In the genomic region with DNA sequence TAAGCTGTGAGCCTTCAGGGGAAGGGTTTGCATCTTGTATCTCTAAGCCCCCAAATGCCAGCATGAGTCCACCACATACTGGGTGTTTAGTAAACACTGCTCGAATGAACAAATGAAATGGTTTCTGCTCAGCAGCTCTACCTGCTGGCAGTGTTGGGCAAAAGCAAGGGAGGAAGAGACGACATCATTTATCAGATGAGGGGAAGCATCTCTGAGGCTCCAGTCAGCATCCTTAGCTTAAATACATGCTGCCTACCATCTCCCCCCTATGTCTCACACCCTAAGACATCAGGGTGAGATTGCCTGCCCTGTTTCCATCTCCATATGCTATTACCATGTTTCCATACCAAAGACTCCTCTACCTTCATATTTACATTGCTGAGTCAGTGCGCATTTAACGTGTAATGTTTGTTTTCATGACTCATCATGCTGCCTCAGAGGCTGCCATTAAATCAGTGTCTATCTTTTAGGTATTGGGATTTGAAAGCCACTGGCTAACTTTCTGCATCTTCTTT, we compare ENCODE assay signal across 1 cellular context.
A peak's percentile ranks its signal among the peaks of the same experiment; 100 is the strongest.
TF ChIP-seq lines count a peak whose summit lies in the region.

No MANE protein-coding gene starts in this region.

TF ChIP-seq in HepG2, 621 proteins besides CTCF, POLR2A, EP300 and RAD21 (continued from another document):
- 0 out of 2 replicates have a peak, but pooled peaks have one; percentile 19 for TF ChIP-seq ZHX2 (IDR thresholded peaks at IDR 0.05; ENCODE audit: low read depth)
- no peak for TF ChIP-seq ZHX2 (CRISPR knock-in tag; IDR thresholded peaks at IDR 0.05; ENCODE audit: borderline replicate concordance)
- peak; percentile 45 to 56; a peak in 3 of 4 replicates for TF ChIP-seq MAFK (conservative IDR thresholded peaks at IDR 0.05 in 1 of 2, IDR thresholded peaks at IDR 0.05 in 1 of 2; ENCODE audit: low read length in 2 of 2)
- TF ChIP-seq STAG1 (CRISPR knock-in tag; IDR thresholded peaks at IDR 0.05): peak; percentile 33; the same call in 1 of the 2 replicates
- peak; percentile 77 for TF ChIP-seq FOSL2 (CRISPR knock-in tag; IDR thresholded peaks at IDR 0.05)
- TF ChIP-seq DNMT1 (CRISPR knock-in tag; IDR thresholded peaks at IDR 0.05): no peak
- TF ChIP-seq BRF2 (CRISPR knock-in tag; IDR thresholded peaks at IDR 0.05): no peak
- no peak for TF ChIP-seq DPF2 (CRISPR knock-in tag; IDR thresholded peaks at IDR 0.05; ENCODE audit: borderline replicate concordance, low read depth)
- TF ChIP-seq SMC3 (IDR thresholded peaks at IDR 0.05; ENCODE audit: low read length): peak; percentile 69; the same call in 1 of the 2 replicates
- TF ChIP-seq ZNF24 (IDR thresholded peaks at IDR 0.05): peak; percentile 83
- TF ChIP-seq PTBP1 (IDR thresholded peaks at IDR 0.05; ENCODE audit: low read depth, low read length, poor library complexity, severe bottlenecking): no peak
